Comparison of ENCODE assay signal across 15 cellular contexts in genomic region chr10:15189133-15189881, GRCh38. TPM values are rescaled to one million over a fixed set of nuclear protein-coding genes. Genes with fewer than 3 reads are reported as not detected.
DNase-seq lines count a peak whose midpoint lies in the region; ATAC-seq and TF ChIP-seq lines count a peak whose summit lies in the region.
"Had no signal": no experiment of that assay in that cellular context is flagged by ENCODE, and none has a peak within 500 bp of the region (broad histone marks: within the 10 kb centered on the region; RNA-seq: fewer than 3 reads in every experiment).

No MANE protein-coding gene starts in this region.

- in situ Hi-C loops in G401 (cut with HindIII; ENCODE audit: low sequenced_read_pairs), result no loop called here

- H3K9me3 ChIP-seq in CD4-positive, alpha-beta memory T cell (ENCODE audit: control insufficient read depth in 1 of 2, low read length in 2 of 2), result no peaks in the 10 kb centered on the region

- H3K27ac ChIP-seq in CD4-positive, alpha-beta memory T cell (ENCODE audit: low read depth, low read length), result no peak overlapping the region

- peak overlapping the region in 5 of 7 donors; percentile 1 to 64 (median 22) for H3K27ac Mint-ChIP-seq in CD4-positive, alpha-beta memory T cell
- peak overlapping the region; percentile 58 for H3K27ac Mint-ChIP-seq in activated T-helper 17 cell treated with anti-CD3 and anti-CD28 coated beads, Interleukin-2, amount 50 U/mL, for 72 hours
- H3K27ac Mint-ChIP-seq: activated T-cell treated with anti-CD3 and anti-CD28 coated beads, Interleukin-2, amount 50 U/mL, for 72 hours; brain had no signal

- no peak for TF ChIP-seq CTCF in NB4 (IDR thresholded peaks at IDR 0.05; ENCODE audit: low read depth, low read length)

- no peak for ATAC-seq in activated T-helper 17 cell treated with anti-CD3 and anti-CD28 coated beads, Interleukin-2, amount 50 U/mL, for 72 hours (replicated peaks)
- no peak for ATAC-seq in GM21576 (IDR thresholded peaks at IDR 0.05; ENCODE audit: unreplicated experiment)
- ATAC-seq: SK-N-SH treated with all-trans-retinoic acid at 6 μM for 48 hours had no signal

- no peak overlapping the region for H3K4me3 ChIP-seq in CD4-positive, alpha-beta memory T cell (ENCODE audit: low read length in 2 of 2)
- no peak overlapping the region for H3K4me3 ChIP-seq in NB4 (ENCODE audit: low read depth, low read length)

- CTCF ChIA-PET in CD4-positive, alpha-beta memory T cell (lab: Charles Lee; ENCODE audit: partially characterized antibody), result interaction anchor here (1.6 to 6.9 kb wide), 2 partner anchors 20 to 21 kb away, joined by 5 to 48 read pairs; partner anchors contain the start of gene NMT2

- TF ChIP-seq POLR2A in NB4 (IDR thresholded peaks at IDR 0.05; ENCODE audit: extremely low read depth, insufficient read length), result no peak

- POLR2A ChIA-PET in CD4-positive, alpha-beta memory T cell (lab: Charles Lee; ENCODE audit: partially characterized antibody), result interaction anchor here (0.8 to 3.0 kb wide), 7 partner anchors 8 to 21 kb away, joined by 3 to 21 read pairs (median 3); partner anchors contain the start of gene NMT2

- no peaks in the 10 kb centered on the region for H3K36me3 Mint-ChIP-seq in CD4-positive, alpha-beta memory T cell
- H3K36me3 Mint-ChIP-seq in activated T-helper 17 cell treated with anti-CD3 and anti-CD28 coated beads, Interleukin-2, amount 50 U/mL, for 72 hours (ENCODE audit: low read depth), result no peaks in the 10 kb centered on the region
- H3K36me3 Mint-ChIP-seq: brain had no signal

- H3K4me3 Mint-ChIP-seq in CD4-positive, alpha-beta memory T cell, result peak overlapping the region in 4 of 8 donors; percentile 6 to 64 (median 29)
- H3K4me3 Mint-ChIP-seq in activated T-helper 17 cell treated with anti-CD3 and anti-CD28 coated beads, Interleukin-2, amount 50 U/mL, for 72 hours, result peak overlapping the region; percentile 39
- H3K4me3 Mint-ChIP-seq: brain had no signal

- peaks cover 42% of the 10 kb centered on the region for H3K4me1 ChIP-seq in CD4-positive, alpha-beta memory T cell (ENCODE audit: insufficient read depth, low read length)

- H3K27me3 ChIP-seq in CD4-positive, alpha-beta memory T cell (ENCODE audit: insufficient read depth, low read length), result no peaks in the 10 kb centered on the region

- H3K27me3 Mint-ChIP-seq in CD4-positive, alpha-beta memory T cell, result no peaks in the 10 kb centered on the region
- H3K27me3 Mint-ChIP-seq in activated T-helper 17 cell treated with anti-CD3 and anti-CD28 coated beads, Interleukin-2, amount 50 U/mL, for 72 hours, result no peaks in the 10 kb centered on the region
- H3K27me3 Mint-ChIP-seq: brain had no signal

- H3K36me3 ChIP-seq in CD4-positive, alpha-beta memory T cell (ENCODE audit: insufficient read depth, low read length), result no peaks in the 10 kb centered on the region

- H3K4me1 Mint-ChIP-seq in CD4-positive, alpha-beta memory T cell, result peaks cover 18 to 52% (median 34%) of the 10 kb centered on the region in 4 donors
- H3K4me1 Mint-ChIP-seq in activated T-helper 17 cell treated with anti-CD3 and anti-CD28 coated beads, Interleukin-2, amount 50 U/mL, for 72 hours, result peaks cover 27% of the 10 kb centered on the region
- H3K4me1 Mint-ChIP-seq: brain had no signal

- no peaks in the 10 kb centered on the region for H3K9me3 Mint-ChIP-seq in CD4-positive, alpha-beta memory T cell
- H3K9me3 Mint-ChIP-seq in activated T-helper 17 cell treated with anti-CD3 and anti-CD28 coated beads, Interleukin-2, amount 50 U/mL, for 72 hours, result peaks cover 3% of the 10 kb centered on the region

- intact Hi-C loops in CD4-positive, alpha-beta memory T cell (cut with micrococcal nuclease), result loop anchor here (2.0 kb wide), 1 partner anchor 13 kb away; no protein-coding TSS in a partner anchor

- DNase-seq in AML-193 (lab: John Stamatoyannopoulos, UW), result peak; percentile 15 to 39
- no peak for DNase-seq in CD4-positive, alpha-beta memory T cell
- DNase-seq in NB4 (ENCODE audit: low read depth), result peak; percentile 49
- no peak for DNase-seq in G401 (ENCODE audit: low spot score)
- no peak for DNase-seq in middle frontal gyrus (ENCODE audit: extremely low spot score, low spot score)
- DNase-seq in NK-92 treated with Interleukin-12 subunit alpha and Interleukin-12 subunit beta, amount 100 ng/mL, for 24 hours (lab: John Stamatoyannopoulos, UW), result no peak
- DNase-seq: HCEC 1CT, kidney glomerular epithelial cell, NCI-H1417, NCI-H226 had no signal

RNA-seq across cellular contexts. Expression of gene NMT2, which starts 20.8 kb away (rescaled TPM):
- total RNA-seq in CD4-positive, alpha-beta memory T cell, result 100 to 1,000 TPM in 1 of 2 experiments, 10 to 100 TPM in 1; 98.6 to 101 TPM
- polyA plus RNA-seq in CD4-positive, alpha-beta memory T cell, result 10 to 100 TPM; 38.7 to 56.1 TPM
- 10 to 100 TPM; 18.4 to 35.6 TPM for total RNA-seq in activated T-helper 17 cell treated with anti-CD3 and anti-CD28 coated beads, Interleukin-2, amount 50 U/mL, for 72 hours
- total RNA-seq in G401 (2014; rRNA removed; shearing (Covaris generic)), result 11.7 and 17.9 TPM in 2 replicates

Comparison
In these comparisons a context has a peak if more than half of its experiments do, and no peak if none do; other contexts are left out.
1. DNase-seq: peak in AML-193 (2 of 2) and NB4 (single experiment); none in CD4-positive, alpha-beta memory T cell (0 of 5), G401 (single experiment), middle frontal gyrus (single experiment) and NK-92 treated with Interleukin-12 subunit alpha and Interleukin-12 subunit beta, amount 100 ng/mL, for 24 hours (single experiment).